8 cellular contexts compared by ENCODE assay signal in the genomic region with DNA sequence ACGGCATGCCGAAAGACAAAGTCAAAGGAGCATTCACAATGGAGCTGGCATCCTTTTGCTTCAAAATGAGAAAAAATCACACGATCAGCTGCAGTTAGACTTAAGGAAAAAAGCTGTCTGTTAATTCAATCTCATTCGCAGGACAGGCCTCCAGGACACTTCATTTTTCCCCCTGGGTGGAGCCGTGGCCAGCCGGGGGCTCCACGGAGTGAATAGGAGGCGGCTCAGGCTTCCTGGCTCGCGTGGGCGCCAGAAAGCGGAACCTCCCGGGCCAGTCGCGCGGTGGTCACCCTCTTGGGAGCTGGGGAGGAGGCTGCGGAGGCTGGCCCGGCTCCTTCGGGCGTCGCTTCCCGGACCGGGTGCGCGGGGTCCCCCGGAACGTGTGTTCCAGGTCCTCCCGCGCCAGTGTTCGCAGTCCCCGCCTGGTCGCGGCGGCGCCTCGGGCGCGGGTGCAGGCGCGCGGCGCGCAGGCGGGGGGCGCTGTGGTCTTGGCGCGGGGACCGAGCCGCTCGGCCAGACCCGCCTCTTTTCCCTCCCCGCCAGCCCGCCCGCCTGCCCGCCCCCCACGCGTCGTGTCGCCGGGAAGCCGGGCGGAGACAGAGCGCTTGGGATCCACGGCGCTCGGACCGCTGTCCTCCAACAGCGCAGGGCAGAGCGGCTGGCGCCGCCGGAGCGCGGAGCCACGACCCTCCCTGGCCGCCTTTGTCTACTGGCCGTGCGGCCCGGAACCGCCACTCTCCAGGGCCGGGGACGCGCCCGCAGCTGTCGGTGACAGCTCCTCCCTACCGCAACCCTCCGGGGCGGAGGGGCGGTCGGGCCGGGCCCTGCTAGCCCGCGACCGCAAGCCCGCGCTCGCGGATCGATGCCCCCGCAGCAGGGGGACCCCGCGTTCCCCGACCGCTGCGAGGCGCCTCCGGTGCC. TPM values are rescaled to one million over a fixed set of nuclear protein-coding genes. Genes with fewer than 3 reads are reported as not detected.
DNase-seq lines count a peak whose midpoint lies in the region; ATAC-seq and TF ChIP-seq lines count a peak whose summit lies in the region.

Gene RHOU, plus strand, starts transcription at position 599 of the 921 bp plus-strand sequence. Its CDS starts 264 bp downstream, at position 863.

- H3K27me3 ChIP-seq in Loucy (ENCODE audit: insufficient read depth, low read length, poor library complexity, severe bottlenecking) (no peaks in the 10 kb centered on the region), aorta (ENCODE audit: control insufficient read depth in 1 of 2, insufficient read depth in 2 of 2, low read length in 1 of 2) (no peaks in the 10 kb centered on the region)

- peak within 1 kb of the TSS; percentile 85 for H3K4me3 ChIP-seq in Loucy (ENCODE audit: low read length, poor library complexity, severe bottlenecking)
- H3K4me3 ChIP-seq in retinal pigment epithelial cell (ENCODE audit: low read length) = peak within 1 kb of the TSS; percentile 49
- peak within 1 kb of the TSS; percentile 85 to 98 for H3K4me3 ChIP-seq in aorta (ENCODE audit: low read length in 2 of 2)

- no peaks in the 10 kb centered on the region for H3K79me2 ChIP-seq in Loucy (ENCODE audit: insufficient read depth, low read length)

- H2AFZ ChIP-seq in Loucy (ENCODE audit: low read length) = peak within 1 kb of the TSS; percentile 98

- intact Hi-C loops in aorta (cut with DNase I) = loop anchor here (1.0 to 5.0 kb wide), 9 partner anchors 38 to 492 kb away; no protein-coding TSS in a partner anchor

- ATAC-seq in GM18861 (IDR thresholded peaks at IDR 0.05; ENCODE audit: unreplicated experiment) (peak; percentile 67), aorta (ENCODE audit: low FRiP score) (peak; percentile 94)

- peak within 1 kb of the TSS; percentile 77 for H3K9ac ChIP-seq in Loucy (ENCODE audit: low read depth, low read length, poor library complexity, severe bottlenecking)

- TF ChIP-seq CTCF in Loucy (conservative IDR thresholded peaks at IDR 0.05; ENCODE audit: low read length) (peak; percentile 53), retinal pigment epithelial cell (conservative IDR thresholded peaks at IDR 0.05; ENCODE audit: low read depth, low read length) (peak; percentile 16)

- 0 to 1% methylated on average over 88 to 107 of the region's 107 CpGs for WGBS in aorta, 2 donors

- H4K20me1 ChIP-seq in Loucy (ENCODE audit: insufficient read depth, low read length, poor library complexity, severe bottlenecking) = no peaks in the 10 kb centered on the region

- H3K4me1 ChIP-seq in Loucy (ENCODE audit: insufficient read depth, low read length, poor library complexity, severe bottlenecking) = peaks cover 32% of the 10 kb centered on the region
- peaks cover 0 to 5% of the 10 kb centered on the region in 2 donors for H3K4me1 ChIP-seq in aorta (ENCODE audit: control insufficient read depth in 1 of 2, insufficient read depth in 2 of 2, low read length in 2 of 2)

- H3K4me2 ChIP-seq in Loucy (ENCODE audit: low read depth, low read length, poor library complexity, severe bottlenecking) = peak within 1 kb of the TSS; percentile 88

- H3F3A ChIP-seq in Loucy (ENCODE audit: low read depth) = no peaks in the 10 kb centered on the region

- H3K9me3 ChIP-seq in Loucy (ENCODE audit: insufficient read depth, low read depth, low read length) (no peaks in the 10 kb centered on the region), aorta (ENCODE audit: control insufficient read depth, low read length) (no peaks in the 10 kb centered on the region)

- H3K9me2 ChIP-seq in Loucy (replicated peaks; ENCODE audit: low read depth, low read length) = no peaks in the 10 kb centered on the region

- DNase-seq in A172 (ENCODE audit: low spot score) (peak; percentile 30), T-helper 2 cell (peak; percentile 33 to 78 (median 53)), astrocyte of the hippocampus (ENCODE audit: low read depth, low spot score) (peak; percentile 82), hypothalamus (lab: John Stamatoyannopoulos, UW) (peak in 50 of 51 donors; percentile 48 to 92 (median 76)), retinal pigment epithelial cell (ENCODE audit: low read depth) (no peak), aorta (peak; percentile 90 to 94)

- H3K27ac ChIP-seq in aorta (ENCODE audit: low read depth in 1 of 2, low read length in 2 of 2) = peak within 1 kb of the TSS; percentile 79 to 95

- H3K36me3 ChIP-seq in Loucy (ENCODE audit: insufficient read depth, low read length) (no peaks in the 10 kb centered on the region), aorta (ENCODE audit: control insufficient read depth in 1 of 2, insufficient read depth in 2 of 2, low read length in 1 of 2) (no peaks in the 10 kb centered on the region)

RNA-seq across cellular contexts. Expression of gene RHOU, which starts in this region (rescaled TPM):
- total RNA-seq in A172 (2014; rRNA removed; shearing (Covaris generic)) = 1.8 and 2.6 TPM in 2 replicates
- 10 to 100 TPM; 30.3 to 32.5 TPM for total RNA-seq in aorta
- 10 to 100 TPM; 15.4 to 37.3 TPM for polyA plus RNA-seq in aorta
